8 cellular contexts compared by ENCODE assay signal in genomic region chr20:40990542-40991120, GRCh38. TPM values are rescaled to one million over a fixed set of nuclear protein-coding genes. Genes with fewer than 3 reads are reported as not detected.
A peak's percentile ranks its signal among the peaks of the same experiment; 100 is the strongest.
DNase-seq lines count a peak whose midpoint lies in the region; ATAC-seq, FAIRE-seq and TF ChIP-seq lines count a peak whose summit lies in the region.

No MANE protein-coding gene starts in this region.

- peaks cover 7% of the 10 kb centered on the region for H3K27me3 Mint-ChIP-seq in brain

- peak overlapping the region; percentile 62 to 84; a peak in 5 of 6 replicates for H3K27ac ChIP-seq in A549

- no peak overlapping the region for H3K4me3 Mint-ChIP-seq in brain

- no peak for TF ChIP-seq EP300 in A549 (IDR thresholded peaks at IDR 0.05)

- CTCF ChIA-PET in A549 (lab: Yijun Ruan, JAX): interaction anchor here (0.5 to 17.5 kb wide), 45 partner anchors 8 to 1968 kb away, joined by 3 to 208 read pairs (median 7); partner anchors contain the start of genes LPIN3 and TOP1

- POLR2A ChIA-PET in A549 (lab: Yijun Ruan, JAX): interaction anchor here (0.6 to 1.1 kb wide), 3 partner anchors 15 to 146 kb away, joined by 3 to 5 read pairs (median 4); partner anchors contain the start of gene TOP1

- peak overlapping the region; percentile 27 for H3K4me2 ChIP-seq in A549

- peaks cover 10% of the 10 kb centered on the region for H3K4me1 Mint-ChIP-seq in brain

- 32% methylated on average over 10 of the region's 10 CpGs for WGBS in A549 (ENCODE audit: missing lambda C conversion rate)

- no peaks in the 10 kb centered on the region for H3K4me1 ChIP-seq in A549

- no peak for TF ChIP-seq POLR2A in A549 (IDR thresholded peaks at IDR 0.05; ENCODE audit: low read length)

- no peak overlapping the region for H3K4me3 ChIP-seq in A549

- no peak for FAIRE-seq in A549 (lab: Jason Lieb, UNC)

- DNase-seq in A549 (ENCODE audit: low read depth in 1 of 2, low spot score in 1 of 2): peak; percentile 85 to 91
- DNase-seq in NCI-H2171 treated with DMSO at 0.1 percent for 48 hours (lab: John Stamatoyannopoulos, UW): peak; percentile 92
- peak; percentile 78 for DNase-seq in UCSD-AML1 (lab: John Stamatoyannopoulos, UW; ENCODE audit: unreplicated experiment)
- DNase-seq in iPS-NIHi7 (ENCODE audit: extremely low spot score): peak; percentile 95
- peak; percentile 55 for DNase-seq in stimulated activated CD4-positive, alpha-beta T cell treated with anti-CD3 and anti-CD28 coated beads, Interleukin-12 subunit alpha, Interleukin-12 subunit beta, amount 100 ng/mL, for 4 hours

- peak; percentile 99 to 100 for ATAC-seq in A549
- peak; percentile 52 for ATAC-seq in GM18511 (IDR thresholded peaks at IDR 0.05; ENCODE audit: unreplicated experiment)
- ATAC-seq in HG03066 (IDR thresholded peaks at IDR 0.05; ENCODE audit: low read depth, unreplicated experiment): peak; percentile 46

- no peaks in the 10 kb centered on the region for H3K36me3 Mint-ChIP-seq in brain

- no peaks in the 10 kb centered on the region for H3K9me3 ChIP-seq in A549

- TF ChIP-seq CTCF in A549 (IDR thresholded peaks at IDR 0.05) (peak; percentile 85), brain (conservative IDR thresholded peaks at IDR 0.05) (peak; percentile 73 to 83)

- TF ChIP-seq RAD21 in A549 (conservative IDR thresholded peaks at IDR 0.05 in 1 of 2, IDR thresholded peaks at IDR 0.05 in 1 of 2): peak; percentile 88 to 89

- H3K9me3 Mint-ChIP-seq in brain: peaks cover 0 to 3% (median under 1%) of the 10 kb centered on the region in 5 experiments

- H3K27ac Mint-ChIP-seq in brain: peak overlapping the region in 4 of 5 experiments; percentile 40 to 76 (median 58)

TF ChIP-seq in A549, 52 proteins besides CTCF, POLR2A, EP300 and RAD21:
- TF ChIP-seq EHMT2 (IDR thresholded peaks at IDR 0.05; ENCODE audit: low read depth) (no peak), ZC3H11A (IDR thresholded peaks at IDR 0.05) (no peak), POLR2AphosphoS2 (conservative IDR thresholded peaks at IDR 0.05; ENCODE audit: low read length) (no peak), CBX8 (IDR thresholded peaks at IDR 0.05) (no peak), ELK1 (IDR thresholded peaks at IDR 0.05; ENCODE audit: low read depth, low read length) (no peak), SMC3 (IDR thresholded peaks at IDR 0.05) (peak; percentile 90)

RNA-seq across cellular contexts. Expression of gene TOP1, which starts 38.0 kb away (rescaled TPM):
- polyA plus RNA-seq in A549 (2011; rRNA removed) (20.8 and 28.3 TPM in 2 replicates), A549 (2017; fragmentation: RNase III; extraction: RNeasy Plus Mini Kit Qiagen cat#74134 plus additional on column Dnase treatment) (68.0 to 73.7 TPM (median 70.6 TPM) in 3 replicates), brain (ENCODE audit: insufficient read depth, low read depth, low replicate concordance) (57.7 TPM)
- 6.5 and 6.9 TPM in 2 replicates for polyA plus RNA-seq in A549 (2012; cell fraction: cytosol; rRNA removed)
- 7.5 and 10.8 TPM in 2 replicates for polyA plus RNA-seq in A549 (2012; cell fraction: nucleus; rRNA removed)
- polyA minus RNA-seq in A549 (2011; rRNA and poly(A)+ RNA removed): 13.2 and 15.6 TPM in 2 replicates

Comparison
In these comparisons a context has a peak if more than half of its experiments do, and no peak if none do; other contexts are left out.
1. ATAC-seq: peak in every context shown above with its lines; median percentile 100 in A549; 52 in GM18511; 46 in HG03066.